In the genomic region with DNA sequence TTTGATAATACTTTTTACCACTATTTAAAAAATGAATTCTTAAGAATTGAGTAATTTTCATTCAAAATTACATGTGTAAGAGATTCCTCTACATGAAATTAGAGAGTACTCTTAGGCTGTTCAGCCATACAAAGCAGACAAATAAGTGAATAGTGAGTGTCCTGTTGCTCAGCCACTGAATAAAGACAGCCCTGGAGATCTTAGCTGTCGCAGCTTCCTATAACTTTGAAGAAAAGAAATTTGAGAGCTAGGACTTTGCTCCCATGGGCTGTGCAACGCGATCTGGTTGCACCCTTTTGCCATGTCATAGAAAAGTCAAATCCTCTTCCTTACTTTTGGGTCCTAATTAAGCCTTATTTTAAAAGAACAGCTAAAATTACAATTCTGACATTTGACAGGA, we compare ENCODE assay signal across 22 cellular contexts. TPM values are rescaled to one million over a fixed set of nuclear protein-coding genes. Genes with fewer than 3 reads are reported as not detected.
A peak's percentile ranks its signal among the peaks of the same experiment; 100 is the strongest.
DNase-seq lines count a peak whose midpoint lies in the region; ATAC-seq, FAIRE-seq and TF ChIP-seq lines count a peak whose summit lies in the region.
"Had no signal": no experiment of that assay in that cellular context is flagged by ENCODE, and none has a peak within 500 bp of the region (broad histone marks: within the 10 kb centered on the region; RNA-seq: fewer than 3 reads in every experiment).

No MANE protein-coding gene starts in this region.

- no peak for DNase-seq in SJSA1 (ENCODE audit: low read depth in 1 of 2, low spot score in 2 of 2)
- DNase-seq in colonic mucosa, result no peak
- no peak for DNase-seq in neuronal stem cell (ENCODE audit: low spot score)
- no peak for DNase-seq in activated T-cell treated with anti-CD3 and anti-CD28 coated beads, Interleukin-2, amount 50 U/mL, for 1 hour
- DNase-seq in A673 (ENCODE audit: low spot score), result no peak
- no peak for DNase-seq in NCI-H524 (lab: John Stamatoyannopoulos, UW)
- DNase-seq: Caco-2; CD4-positive, CD25-positive, alpha-beta regulatory T cell; EL; GF-D8; H7; KBM-7; MM.1S; NCI-H1048; NCI-H1436; NCI-H187 treated with DMSO at 0.1 percent for 48 hours; NCI-H345; NCI-H524 treated with DMSO at 0.1 percent for 48 hours; Peyer's patch had no signal

- no peak overlapping the region for H3K4me2 ChIP-seq in neuronal stem cell (ENCODE audit: insufficient read depth, low read length, poor library complexity, severe bottlenecking)

- CTCF ChIA-PET in A673 (lab: Charles Lee), result no interaction called here

- no peak overlapping the region for H2BK120ac ChIP-seq in neuronal stem cell (ENCODE audit: low read depth, low read length)

- H3K4me3 ChIP-seq in SJSA1, result no peak overlapping the region
- H3K4me3 ChIP-seq in colonic mucosa, result no peak overlapping the region
- H3K4me3 ChIP-seq in neuronal stem cell (ENCODE audit: low read length in 2 of 2), result no peak overlapping the region
- no peak overlapping the region for H3K4me3 ChIP-seq in A673 (ENCODE audit: low read depth, low read length, poor library complexity, severe bottlenecking)
- H3K4me3 ChIP-seq: Peyer's patch had no signal

- H3K27ac ChIP-seq in SJSA1 (0 out of 2 replicates have a peak overlapping the region, but pooled peaks have one; percentile 16), colonic mucosa (peak overlapping the region; percentile 73), neuronal stem cell (replicated peaks; ENCODE audit: low read length) (peak overlapping the region; percentile 22), A673 (ENCODE audit: low read depth, low read length, poor library complexity, severe bottlenecking) (no peak overlapping the region)
- H3K27ac ChIP-seq: Peyer's patch had no signal

- TF ChIP-seq CTCF in colonic mucosa (IDR thresholded peaks at IDR 0.05) (no peak), A673 (conservative IDR thresholded peaks at IDR 0.05; ENCODE audit: low read depth, low read length) (no peak)

- FAIRE-seq in islet of Langerhans (lab: Jason Lieb, UNC), result peak; percentile 66

- H4K91ac ChIP-seq in neuronal stem cell (ENCODE audit: low read depth, low read length, poor library complexity), result no peak overlapping the region

- H2BK5ac ChIP-seq in neuronal stem cell (ENCODE audit: low read length), result no peak overlapping the region

- H3K4me1 ChIP-seq in SJSA1 (replicated peaks), result peaks cover 33% of the 10 kb centered on the region
- H3K4me1 ChIP-seq in colonic mucosa, result no peaks in the 10 kb centered on the region
- H3K4me1 ChIP-seq in neuronal stem cell (ENCODE audit: control insufficient read depth in 2 of 2, insufficient read depth in 1 of 2, low read depth in 1 of 2, low read length in 2 of 2), result peaks cover 5 to 6% of the 10 kb centered on the region in 2 donors
- no peaks in the 10 kb centered on the region for H3K4me1 ChIP-seq in A673 (ENCODE audit: insufficient read depth, low read length, poor library complexity, severe bottlenecking)
- H3K4me1 ChIP-seq: Caco-2, Peyer's patch had no signal

- H3K23ac ChIP-seq in neuronal stem cell (ENCODE audit: low read depth, low read length, poor library complexity), result no peak overlapping the region

- H3K9ac ChIP-seq in colonic mucosa (ENCODE audit: low read depth in 2 of 2, low read length in 2 of 2) (no peak overlapping the region), neuronal stem cell (ENCODE audit: low read depth, low read length, poor library complexity) (no peak overlapping the region)

- no peaks in the 10 kb centered on the region for H3K36me3 ChIP-seq in SJSA1
- no peaks in the 10 kb centered on the region for H3K36me3 ChIP-seq in colonic mucosa
- no peaks in the 10 kb centered on the region for H3K36me3 ChIP-seq in neuronal stem cell (replicated peaks in 1 of 2; ENCODE audit: control insufficient read depth in 2 of 2, insufficient read depth in 2 of 2, low read length in 2 of 2)
- H3K36me3 ChIP-seq in A673 (ENCODE audit: insufficient read depth, low read length, poor library complexity, severe bottlenecking), result no peaks in the 10 kb centered on the region
- H3K36me3 ChIP-seq: Peyer's patch had no signal

- no peak overlapping the region for H2BK12ac ChIP-seq in neuronal stem cell (ENCODE audit: low read length)

- no peak overlapping the region for H3K4ac ChIP-seq in neuronal stem cell (ENCODE audit: low read length)

- POLR2A ChIA-PET in A673 (lab: Charles Lee; ENCODE audit: low non-redundant PET), result no interaction called here

- WGBS in neuronal stem cell (ENCODE audit: extremely low coverage in 2 of 2, insufficient read length in 2 of 2, insufficient replicate concordance in 1 of 2), 2 donors, result no CpG with 5 or more reads among the region's 3 CpGs

- H3K18ac ChIP-seq in neuronal stem cell (ENCODE audit: low read length), result no peak overlapping the region

- H3K14ac ChIP-seq in neuronal stem cell (ENCODE audit: low read length), result no peak overlapping the region

- H2AFZ ChIP-seq in neuronal stem cell (ENCODE audit: low read length), result peak overlapping the region; percentile 66

- H3K9me3 ChIP-seq in SJSA1 (replicated peaks), result no peaks in the 10 kb centered on the region
- H3K9me3 ChIP-seq in colonic mucosa, result no peaks in the 10 kb centered on the region
- no peaks in the 10 kb centered on the region for H3K9me3 ChIP-seq in neuronal stem cell (replicated peaks in 1 of 2; ENCODE audit: control insufficient read depth in 2 of 2, insufficient read depth in 1 of 2, low read depth in 1 of 2, low read length in 2 of 2)
- H3K9me3 ChIP-seq in A673 (ENCODE audit: low read depth, low read length, poor library complexity, severe bottlenecking), result no peaks in the 10 kb centered on the region
- H3K9me3 ChIP-seq: Caco-2, Peyer's patch had no signal

- H2BK15ac ChIP-seq in neuronal stem cell (ENCODE audit: low read length), result no peak overlapping the region

- H3K27me3 ChIP-seq in SJSA1 (replicated peaks) (no peaks in the 10 kb centered on the region), colonic mucosa (no peaks in the 10 kb centered on the region), neuronal stem cell (ENCODE audit: control insufficient read depth in 3 of 3, insufficient read depth in 3 of 3, low read depth in 1 of 3, low read length in 3 of 3) (no peaks in the 10 kb centered on the region), A673 (replicated peaks; ENCODE audit: insufficient read depth, low read depth, low read length, poor library complexity) (no peaks in the 10 kb centered on the region)
- H3K27me3 ChIP-seq: Peyer's patch had no signal

- H2AK5ac ChIP-seq in neuronal stem cell (ENCODE audit: low read depth, low read length), result no peak overlapping the region

- intact Hi-C loops in colonic mucosa (cut with DNase I), result loop anchor here (10.0 kb wide), 2 partner anchors 64 to 114 kb away; no protein-coding TSS in a partner anchor
- intact Hi-C loops in A673 (cut with micrococcal nuclease; ENCODE audit: unreplicated experiment), result no loop called here

- BruUV-seq in A673 (replicated peaks; lab: Mats Ljungman, UMichigan), result no TSS peak

- no peaks in the 10 kb centered on the region for H3K79me1 ChIP-seq in neuronal stem cell (ENCODE audit: low read depth, low read length)

- H4K8ac ChIP-seq in neuronal stem cell (ENCODE audit: low read depth, low read length), result no peak overlapping the region

- ATAC-seq in HG02885 (IDR thresholded peaks at IDR 0.05; ENCODE audit: poor library complexity, unreplicated experiment), result no peak
- ATAC-seq: Right ventricle myocardium inferior had no signal

RNA-seq across cellular contexts. Expression of a gene that starts 40.9 kb away (rescaled TPM):
- 30.6 and 51.8 TPM in 2 replicates for total RNA-seq in SJSA1 (2014; rRNA removed; shearing (Covaris generic))
- total RNA-seq in colonic mucosa, result 10 to 100 TPM; 78.4 to 79.9 TPM
- 15.0 TPM for polyA plus RNA-seq in neuronal stem cell (2013, experiment 1 of 2)
- 14.5 TPM for polyA plus RNA-seq in neuronal stem cell (2013, experiment 2 of 2)
- 13.4 and 13.6 TPM in 2 replicates for total RNA-seq in A673 (2021)
- total RNA-seq: CD4-positive, CD25-positive, alpha-beta regulatory T cell had no signal
- polyA plus RNA-seq: CD4-positive, CD25-positive, alpha-beta regulatory T cell had no signal
